Comparison of ENCODE assay signal across 2 cellular contexts in the genomic region with DNA sequence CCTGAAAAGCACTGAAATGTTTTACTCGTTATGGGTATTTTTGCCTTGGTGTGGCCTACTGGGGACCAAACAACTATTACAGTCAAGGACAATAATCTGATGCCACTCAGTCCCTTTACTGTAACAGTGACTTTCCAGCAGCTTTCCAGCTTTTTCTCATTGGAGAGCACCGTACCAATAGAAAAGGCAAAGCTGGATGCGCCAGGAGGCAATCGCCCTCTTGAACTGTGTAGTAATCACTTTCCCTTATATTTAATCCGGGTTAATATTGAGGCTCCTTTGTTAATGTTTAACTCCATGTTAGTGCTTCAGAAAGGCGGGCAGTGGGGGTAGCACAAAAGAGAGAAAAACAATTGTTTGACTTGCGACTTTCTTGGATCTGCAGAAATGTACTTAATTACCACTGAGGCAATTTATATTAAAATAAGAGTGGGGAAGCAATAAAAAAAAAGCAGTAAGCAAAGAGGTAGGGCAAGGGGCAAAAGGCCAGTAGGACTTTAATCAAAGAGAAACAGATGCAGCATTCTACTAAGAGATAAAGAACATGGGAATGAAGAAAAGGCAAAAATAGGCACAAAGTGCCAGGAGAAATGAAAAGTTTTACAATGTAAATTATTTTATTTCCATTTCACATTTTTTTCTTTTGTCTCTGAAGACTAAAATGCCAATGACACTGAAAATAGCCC.
TF ChIP-seq lines count a peak whose summit lies in the region.

No MANE protein-coding gene starts in this region.

TF ChIP-seq in liver, 16 proteins besides CTCF, POLR2A, EP300 and RAD21:
- peak; percentile 30 for TF ChIP-seq TAF1 (conservative IDR thresholded peaks at IDR 0.05)
- no peak for TF ChIP-seq FOXA1 (IDR thresholded peaks at IDR 0.05)
- TF ChIP-seq EGR1 (IDR thresholded peaks at IDR 0.05; ENCODE audit: low read depth in 2 of 2), result no peak
- TF ChIP-seq HNF4G (IDR thresholded peaks at IDR 0.05), result peak; percentile 62
- TF ChIP-seq, protein P1, sequence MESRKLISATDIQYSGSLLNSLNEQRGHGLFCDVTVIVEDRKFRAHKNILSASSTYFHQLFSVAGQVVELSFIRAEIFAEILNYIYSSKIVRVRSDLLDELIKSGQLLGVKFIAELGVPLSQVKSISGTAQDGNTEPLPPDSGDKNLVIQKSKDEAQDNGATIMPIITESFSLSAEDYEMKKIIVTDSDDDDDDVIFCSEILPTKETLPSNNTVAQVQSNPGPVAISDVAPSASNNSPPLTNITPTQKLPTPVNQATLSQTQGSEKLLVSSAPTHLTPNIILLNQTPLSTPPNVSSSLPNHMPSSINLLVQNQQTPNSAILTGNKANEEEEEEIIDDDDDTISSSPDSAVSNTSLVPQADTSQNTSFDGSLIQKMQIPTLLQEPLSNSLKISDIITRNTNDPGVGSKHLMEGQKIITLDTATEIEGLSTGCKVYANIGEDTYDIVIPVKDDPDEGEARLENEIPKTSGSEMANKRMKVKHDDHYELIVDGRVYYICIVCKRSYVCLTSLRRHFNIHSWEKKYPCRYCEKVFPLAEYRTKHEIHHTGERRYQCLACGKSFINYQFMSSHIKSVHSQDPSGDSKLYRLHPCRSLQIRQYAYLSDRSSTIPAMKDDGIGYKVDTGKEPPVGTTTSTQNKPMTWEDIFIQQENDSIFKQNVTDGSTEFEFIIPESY (IDR thresholded peaks at IDR 0.05), result no peak
- TF ChIP-seq, protein P2, sequence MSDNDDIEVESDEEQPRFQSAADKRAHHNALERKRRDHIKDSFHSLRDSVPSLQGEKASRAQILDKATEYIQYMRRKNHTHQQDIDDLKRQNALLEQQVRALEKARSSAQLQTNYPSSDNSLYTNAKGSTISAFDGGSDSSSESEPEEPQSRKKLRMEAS (IDR thresholded peaks at IDR 0.05), result peak; percentile 25
- TF ChIP-seq, protein P3, sequence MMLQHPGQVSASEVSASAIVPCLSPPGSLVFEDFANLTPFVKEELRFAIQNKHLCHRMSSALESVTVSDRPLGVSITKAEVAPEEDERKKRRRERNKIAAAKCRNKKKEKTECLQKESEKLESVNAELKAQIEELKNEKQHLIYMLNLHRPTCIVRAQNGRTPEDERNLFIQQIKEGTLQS (IDR thresholded peaks at IDR 0.05), result peak; percentile 40
- TF ChIP-seq RXRA (IDR thresholded peaks at IDR 0.05), result peak; percentile 66 to 76
- TF ChIP-seq SP1 (IDR thresholded peaks at IDR 0.05), result peak; percentile 88
- TF ChIP-seq NR2F2 (IDR thresholded peaks at IDR 0.05), result peak; percentile 68
- peak; percentile 56 to 76 for TF ChIP-seq JUND (IDR thresholded peaks at IDR 0.05)
- peak; percentile 90 to 93 for TF ChIP-seq HNF4A (conservative IDR thresholded peaks at IDR 0.05)
- TF ChIP-seq FOXA2 (IDR thresholded peaks at IDR 0.05), result no peak
- TF ChIP-seq, protein P4, sequence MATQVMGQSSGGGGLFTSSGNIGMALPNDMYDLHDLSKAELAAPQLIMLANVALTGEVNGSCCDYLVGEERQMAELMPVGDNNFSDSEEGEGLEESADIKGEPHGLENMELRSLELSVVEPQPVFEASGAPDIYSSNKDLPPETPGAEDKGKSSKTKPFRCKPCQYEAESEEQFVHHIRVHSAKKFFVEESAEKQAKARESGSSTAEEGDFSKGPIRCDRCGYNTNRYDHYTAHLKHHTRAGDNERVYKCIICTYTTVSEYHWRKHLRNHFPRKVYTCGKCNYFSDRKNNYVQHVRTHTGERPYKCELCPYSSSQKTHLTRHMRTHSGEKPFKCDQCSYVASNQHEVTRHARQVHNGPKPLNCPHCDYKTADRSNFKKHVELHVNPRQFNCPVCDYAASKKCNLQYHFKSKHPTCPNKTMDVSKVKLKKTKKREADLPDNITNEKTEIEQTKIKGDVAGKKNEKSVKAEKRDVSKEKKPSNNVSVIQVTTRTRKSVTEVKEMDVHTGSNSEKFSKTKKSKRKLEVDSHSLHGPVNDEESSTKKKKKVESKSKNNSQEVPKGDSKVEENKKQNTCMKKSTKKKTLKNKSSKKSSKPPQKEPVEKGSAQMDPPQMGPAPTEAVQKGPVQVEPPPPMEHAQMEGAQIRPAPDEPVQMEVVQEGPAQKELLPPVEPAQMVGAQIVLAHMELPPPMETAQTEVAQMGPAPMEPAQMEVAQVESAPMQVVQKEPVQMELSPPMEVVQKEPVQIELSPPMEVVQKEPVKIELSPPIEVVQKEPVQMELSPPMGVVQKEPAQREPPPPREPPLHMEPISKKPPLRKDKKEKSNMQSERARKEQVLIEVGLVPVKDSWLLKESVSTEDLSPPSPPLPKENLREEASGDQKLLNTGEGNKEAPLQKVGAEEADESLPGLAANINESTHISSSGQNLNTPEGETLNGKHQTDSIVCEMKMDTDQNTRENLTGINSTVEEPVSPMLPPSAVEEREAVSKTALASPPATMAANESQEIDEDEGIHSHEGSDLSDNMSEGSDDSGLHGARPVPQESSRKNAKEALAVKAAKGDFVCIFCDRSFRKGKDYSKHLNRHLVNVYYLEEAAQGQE (IDR thresholded peaks at IDR 0.05), result peak; percentile 80
- peak; percentile 74 for TF ChIP-seq YY1 (IDR thresholded peaks at IDR 0.05)
- peak in 1 of 2 donors; percentile 42 for TF ChIP-seq GABPA (IDR thresholded peaks at IDR 0.05 in 1 of 2, conservative IDR thresholded peaks at IDR 0.05 in 1 of 2)

TF ChIP-seq in HepG2, 621 proteins besides CTCF, POLR2A, EP300 and RAD21:
- TF ChIP-seq ONECUT2 (CRISPR knock-in tag; IDR thresholded peaks at IDR 0.05) (no peak), NFE2 (CRISPR knock-in tag; IDR thresholded peaks at IDR 0.05) (no peak), ZNF292 (CRISPR knock-in tag; IDR thresholded peaks at IDR 0.05; ENCODE audit: borderline replicate concordance, low read depth) (no peak), ZNF619 (CRISPR knock-in tag; IDR thresholded peaks at IDR 0.05) (no peak)
- TF ChIP-seq, protein P5, sequence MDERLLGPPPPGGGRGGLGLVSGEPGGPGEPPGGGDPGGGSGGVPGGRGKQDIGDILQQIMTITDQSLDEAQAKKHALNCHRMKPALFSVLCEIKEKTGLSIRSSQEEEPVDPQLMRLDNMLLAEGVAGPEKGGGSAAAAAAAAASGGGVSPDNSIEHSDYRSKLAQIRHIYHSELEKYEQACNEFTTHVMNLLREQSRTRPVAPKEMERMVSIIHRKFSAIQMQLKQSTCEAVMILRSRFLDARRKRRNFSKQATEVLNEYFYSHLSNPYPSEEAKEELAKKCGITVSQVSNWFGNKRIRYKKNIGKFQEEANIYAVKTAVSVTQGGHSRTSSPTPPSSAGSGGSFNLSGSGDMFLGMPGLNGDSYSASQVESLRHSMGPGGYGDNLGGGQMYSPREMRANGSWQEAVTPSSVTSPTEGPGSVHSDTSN (CRISPR knock-in tag; IDR thresholded peaks at IDR 0.05), result no peak
